ENCODE assay signal across 8 cellular contexts in the genomic region with DNA sequence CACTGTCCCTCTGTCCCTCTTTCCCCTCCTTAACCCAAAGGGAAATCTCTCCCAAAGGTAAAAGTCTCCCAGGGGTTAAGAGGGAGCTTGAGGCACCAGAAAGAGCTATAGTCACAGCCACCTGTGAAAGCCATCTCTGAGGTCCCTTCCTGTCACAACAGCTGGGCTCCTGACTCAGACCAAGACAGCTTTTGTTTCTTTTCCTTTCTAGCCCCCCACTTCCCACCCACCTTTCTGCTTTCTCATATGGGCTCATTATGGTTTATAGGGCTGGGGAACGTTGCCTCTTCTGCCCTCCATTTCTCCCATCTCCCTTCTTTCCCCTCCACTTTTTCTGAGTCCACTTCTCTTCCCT. TPM values are rescaled to one million over a fixed set of nuclear protein-coding genes. Genes with fewer than 3 reads are reported as not detected.
DNase-seq lines count a peak whose midpoint lies in the region; ATAC-seq and TF ChIP-seq lines count a peak whose summit lies in the region.

No MANE protein-coding gene starts in this region.

- H3K27me3 ChIP-seq in right atrium auricular region: no peaks in the 10 kb centered on the region
- H3K27me3 ChIP-seq in gastroesophageal sphincter: no peaks in the 10 kb centered on the region

- DNase-seq in right atrium auricular region (ENCODE audit: low spot score) (peak; percentile 51), left cardiac atrium (no peak), RPMI8226 (no peak)

- WGBS in gastroesophageal sphincter (ENCODE audit: low coverage in 1 of 2), 2 donors: 0% methylated on average over 1 of the region's 1 CpG

- H3K9me3 Mint-ChIP-seq in stimulated activated memory B cell treated with anti-CD40 and anti-IgM and Interleukin-4, amounts not matched to agents 10 μg/mL and 1 μg/mL and 100 μg/mL, for 72 hours: no peaks in the 10 kb centered on the region

- intact Hi-C loops in left cardiac atrium (cut with DNase I): no loop called here

- H3K4me1 ChIP-seq in right atrium auricular region: peaks cover 0 to 16% of the 10 kb centered on the region in 2 donors
- peaks cover 0 to 20% (median 5%) of the 10 kb centered on the region in 3 donors for H3K4me1 ChIP-seq in gastroesophageal sphincter

- no peak for TF ChIP-seq EP300 in gastroesophageal sphincter (IDR thresholded peaks at IDR 0.05)

- peaks cover 43% of the 10 kb centered on the region for H3K4me1 Mint-ChIP-seq in stimulated activated memory B cell treated with anti-CD40 and anti-IgM and Interleukin-4, amounts not matched to agents 10 μg/mL and 1 μg/mL and 100 μg/mL, for 72 hours

- TF ChIP-seq CTCF in right atrium auricular region (IDR thresholded peaks at IDR 0.05) (no peak), VCaP (conservative IDR thresholded peaks at IDR 0.05) (no peak), gastroesophageal sphincter (IDR thresholded peaks at IDR 0.05) (no peak)

- H3K36me3 ChIP-seq in right atrium auricular region (no peaks in the 10 kb centered on the region), gastroesophageal sphincter (no peaks in the 10 kb centered on the region)

- TF ChIP-seq POLR2A in gastroesophageal sphincter (IDR thresholded peaks at IDR 0.05): no peak

- peak overlapping the region; percentile 78 to 85 for H3K27ac ChIP-seq in right atrium auricular region
- H3K27ac ChIP-seq in VCaP: peak overlapping the region; percentile 86
- H3K27ac ChIP-seq in gastroesophageal sphincter: peak overlapping the region; percentile 65 to 95 (median 88)

- H3K27ac Mint-ChIP-seq in stimulated activated memory B cell treated with anti-CD40 and anti-IgM and Interleukin-4, amounts not matched to agents 10 μg/mL and 1 μg/mL and 100 μg/mL, for 72 hours: peak overlapping the region; percentile 92

- H3K9me3 ChIP-seq in right atrium auricular region (no peaks in the 10 kb centered on the region), gastroesophageal sphincter (no peaks in the 10 kb centered on the region)

- peak overlapping the region; percentile 98 for H3K4me3 Mint-ChIP-seq in stimulated activated memory B cell treated with anti-CD40 and anti-IgM and Interleukin-4, amounts not matched to agents 10 μg/mL and 1 μg/mL and 100 μg/mL, for 72 hours

- H3K4me3 ChIP-seq in right atrium auricular region (peak overlapping the region; percentile 46 to 60), gastroesophageal sphincter (peak overlapping the region; percentile 39 to 59)

- ATAC-seq in left cardiac atrium: no peak
- ATAC-seq in gastroesophageal sphincter: no peak
- no peak for ATAC-seq in stimulated activated memory B cell treated with anti-CD40 and anti-IgM and Interleukin-4, amounts not matched to agents 10 μg/mL and 1 μg/mL and 100 μg/mL, for 72 hours
- no peak for ATAC-seq in GM21360 (IDR thresholded peaks at IDR 0.05; ENCODE audit: unreplicated experiment)
- no peak for ATAC-seq in GM18520 (IDR thresholded peaks at IDR 0.05; ENCODE audit: unreplicated experiment)

- peaks cover 16% of the 10 kb centered on the region for H3K36me3 Mint-ChIP-seq in stimulated activated memory B cell treated with anti-CD40 and anti-IgM and Interleukin-4, amounts not matched to agents 10 μg/mL and 1 μg/mL and 100 μg/mL, for 72 hours

- H3K27me3 Mint-ChIP-seq in stimulated activated memory B cell treated with anti-CD40 and anti-IgM and Interleukin-4, amounts not matched to agents 10 μg/mL and 1 μg/mL and 100 μg/mL, for 72 hours: no peaks in the 10 kb centered on the region

RNA-seq across cellular contexts. Expression of a gene that starts 19.1 kb away (rescaled TPM):
- total RNA-seq in right atrium auricular region: 100 to 1,000 TPM; 176 to 273 TPM
- 100 to 1,000 TPM; 292 to 347 TPM for total RNA-seq in left cardiac atrium
- total RNA-seq in gastroesophageal sphincter: 100 to 1,000 TPM; 164 to 261 (median 237) TPM

RNA-seq across cellular contexts. Expression of a gene that starts 47.7 kb away (rescaled TPM):
- 1 to 10 TPM; 3.7 to 9.1 TPM for total RNA-seq in right atrium auricular region
- total RNA-seq in left cardiac atrium: 1 to 10 TPM; 4.8 to 7.9 TPM
- 10 to 100 TPM in 2 of 4 donors, not detected in 2; 10.8 to 12.3 TPM for total RNA-seq in gastroesophageal sphincter

RNA-seq across cellular contexts. Expression of a gene that starts 53.4 kb away (rescaled TPM):
- total RNA-seq in right atrium auricular region (1 to 10 TPM in 1 of 2 donors, not detected in 1; 1.0 TPM), left cardiac atrium (1 to 10 TPM; 1.3 to 2.1 TPM), gastroesophageal sphincter (1 to 10 TPM in 2 of 4 donors, not detected in 2; 2.2 to 3.4 TPM)

RNA-seq across cellular contexts. Expression of a gene that starts 55.6 kb away (rescaled TPM):
- total RNA-seq in right atrium auricular region: 10 to 100 TPM; 10.6 to 15.5 TPM
- total RNA-seq in left cardiac atrium: 10 to 100 TPM; 15.0 TPM
- total RNA-seq in gastroesophageal sphincter: 10 to 100 TPM in 3 of 4 donors, 1 to 10 TPM in 1; 7.3 to 39.8 (median 18.8) TPM
